Comparison of ENCODE assay signal across 1 cellular context in the genomic region with DNA sequence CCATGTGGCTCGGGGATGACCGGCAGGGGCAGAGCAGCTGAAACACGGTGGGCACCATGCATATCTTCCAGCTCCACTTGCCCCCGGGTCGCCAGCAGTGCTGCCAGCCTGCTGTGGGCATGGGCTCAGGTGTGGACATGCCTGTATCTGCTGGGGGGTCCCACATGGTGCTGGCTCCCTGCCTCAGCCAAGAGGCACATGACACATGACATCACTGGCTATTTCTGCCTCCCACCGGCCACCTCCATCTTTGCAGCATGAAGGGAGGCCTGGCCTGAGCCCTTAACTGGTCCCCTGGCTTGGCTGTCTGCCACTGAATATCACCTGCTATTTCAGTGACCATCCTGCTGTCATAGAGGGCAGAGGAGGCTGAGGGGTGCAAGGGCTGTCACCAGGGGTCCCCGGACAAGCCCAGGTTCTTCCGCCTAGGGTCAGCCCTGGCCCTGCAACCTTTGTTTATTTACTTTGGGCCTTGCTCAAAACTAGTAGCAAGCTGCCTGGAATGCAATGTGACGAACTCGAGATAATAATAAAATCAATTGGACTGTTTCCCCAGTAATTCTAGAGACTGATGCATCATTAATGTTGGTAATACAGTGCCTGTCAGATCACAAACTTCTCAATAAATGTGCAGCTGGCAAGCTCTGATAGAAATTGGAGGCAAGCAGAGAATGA.
TF ChIP-seq lines count a peak whose summit lies in the region.

No MANE protein-coding gene starts in this region.

TF ChIP-seq in K562, 482 proteins besides CTCF, POLR2A, EP300 and RAD21:
- TF ChIP-seq ATF7 (IDR thresholded peaks at IDR 0.05), result peak; percentile 52; the same call in 1 of the 2 replicates
- no peak for TF ChIP-seq MYBL2 (IDR thresholded peaks at IDR 0.05; ENCODE audit: low read depth)
- TF ChIP-seq MYBL2 (CRISPR knock-in tag; IDR thresholded peaks at IDR 0.05; ENCODE audit: borderline replicate concordance), result 0 out of 2 replicates have a peak, but pooled peaks have one; percentile 36
- no peak for TF ChIP-seq DDX20 (tag; IDR thresholded peaks at IDR 0.05; ENCODE audit: low read depth)
- TF ChIP-seq ARID1B (IDR thresholded peaks at IDR 0.05), result no peak
- TF ChIP-seq FOXM1 (IDR thresholded peaks at IDR 0.05; ENCODE audit: low read depth), result no peak
- no peak for TF ChIP-seq FOXM1 (CRISPR knock-in tag; IDR thresholded peaks at IDR 0.05; ENCODE audit: low read depth)
- TF ChIP-seq, protein P1, sequence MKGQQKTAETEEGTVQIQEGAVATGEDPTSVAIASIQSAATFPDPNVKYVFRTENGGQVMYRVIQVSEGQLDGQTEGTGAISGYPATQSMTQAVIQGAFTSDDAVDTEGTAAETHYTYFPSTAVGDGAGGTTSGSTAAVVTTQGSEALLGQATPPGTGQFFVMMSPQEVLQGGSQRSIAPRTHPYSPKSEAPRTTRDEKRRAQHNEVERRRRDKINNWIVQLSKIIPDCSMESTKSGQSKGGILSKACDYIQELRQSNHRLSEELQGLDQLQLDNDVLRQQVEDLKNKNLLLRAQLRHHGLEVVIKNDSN (CRISPR knock-in tag; IDR thresholded peaks at IDR 0.05), result peak; percentile 59; the same call in 1 of the 2 replicates
- TF ChIP-seq, protein P2, sequence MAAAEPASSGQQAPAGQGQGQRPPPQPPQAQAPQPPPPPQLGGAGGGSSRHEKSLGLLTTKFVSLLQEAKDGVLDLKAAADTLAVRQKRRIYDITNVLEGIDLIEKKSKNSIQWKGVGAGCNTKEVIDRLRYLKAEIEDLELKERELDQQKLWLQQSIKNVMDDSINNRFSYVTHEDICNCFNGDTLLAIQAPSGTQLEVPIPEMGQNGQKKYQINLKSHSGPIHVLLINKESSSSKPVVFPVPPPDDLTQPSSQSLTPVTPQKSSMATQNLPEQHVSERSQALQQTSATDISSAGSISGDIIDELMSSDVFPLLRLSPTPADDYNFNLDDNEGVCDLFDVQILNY (CRISPR knock-in tag; IDR thresholded peaks at IDR 0.05), result no peak
- TF ChIP-seq NFIC (IDR thresholded peaks at IDR 0.05), result peak; percentile 49
- no peak for TF ChIP-seq SMAD3 (CRISPR knock-in tag; conservative IDR thresholded peaks at IDR 0.05)
- TF ChIP-seq, protein P3, sequence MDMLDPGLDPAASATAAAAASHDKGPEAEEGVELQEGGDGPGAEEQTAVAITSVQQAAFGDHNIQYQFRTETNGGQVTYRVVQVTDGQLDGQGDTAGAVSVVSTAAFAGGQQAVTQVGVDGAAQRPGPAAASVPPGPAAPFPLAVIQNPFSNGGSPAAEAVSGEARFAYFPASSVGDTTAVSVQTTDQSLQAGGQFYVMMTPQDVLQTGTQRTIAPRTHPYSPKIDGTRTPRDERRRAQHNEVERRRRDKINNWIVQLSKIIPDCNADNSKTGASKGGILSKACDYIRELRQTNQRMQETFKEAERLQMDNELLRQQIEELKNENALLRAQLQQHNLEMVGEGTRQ (CRISPR knock-in tag; IDR thresholded peaks at IDR 0.05), result peak; percentile 20; the same call in 1 of the 2 replicates
- TF ChIP-seq MEIS2 (IDR thresholded peaks at IDR 0.05; ENCODE audit: partially characterized antibody), result no peak
- TF ChIP-seq ZNF134 (CRISPR knock-in tag; conservative IDR thresholded peaks at IDR 0.05), result 0 out of 2 replicates have a peak, but pooled peaks have one; percentile 19
- no peak; a peak in 1 of 4 replicates for TF ChIP-seq FOXA3 (CRISPR knock-in tag; conservative IDR thresholded peaks at IDR 0.05 in 1 of 2, IDR thresholded peaks at IDR 0.05 in 1 of 2)
- TF ChIP-seq, protein P4, sequence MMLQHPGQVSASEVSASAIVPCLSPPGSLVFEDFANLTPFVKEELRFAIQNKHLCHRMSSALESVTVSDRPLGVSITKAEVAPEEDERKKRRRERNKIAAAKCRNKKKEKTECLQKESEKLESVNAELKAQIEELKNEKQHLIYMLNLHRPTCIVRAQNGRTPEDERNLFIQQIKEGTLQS (IDR thresholded peaks at IDR 0.05), result peak; percentile 31; the same call in 1 of the 2 replicates
- TF ChIP-seq, protein P4 (CRISPR knock-in tag; conservative IDR thresholded peaks at IDR 0.05), result no peak
- peak; percentile 68; the same call in 1 of the 2 replicates for TF ChIP-seq MEF2A (IDR thresholded peaks at IDR 0.05; ENCODE audit: control insufficient read depth, low read depth, low read length)
- TF ChIP-seq NCOA2 (IDR thresholded peaks at IDR 0.05; ENCODE audit: partially characterized antibody in 2 of 2), result no peak
- 0 out of 2 replicates have a peak, but pooled peaks have one; percentile 24 for TF ChIP-seq POLR2G (IDR thresholded peaks at IDR 0.05; ENCODE audit: low read depth, low read length)
- TF ChIP-seq MAFK (IDR thresholded peaks at IDR 0.05; ENCODE audit: low read length), result no peak
- no peak for TF ChIP-seq ZNF3 (CRISPR knock-in tag; IDR thresholded peaks at IDR 0.05)
- no peak for TF ChIP-seq NR2C2 (CRISPR knock-in tag; IDR thresholded peaks at IDR 0.05)
- TF ChIP-seq NR2C2 (tag; IDR thresholded peaks at IDR 0.05), result no peak
